ENCODE assay signal across 1 cellular context in genomic region chr20:64070244-64070993, GRCh38.
TF ChIP-seq lines count a peak whose summit lies in the region.

No MANE protein-coding gene starts in this region.

TF ChIP-seq in IMR-90, 13 proteins besides CTCF, POLR2A, EP300 and RAD21:
- no peak for TF ChIP-seq CEBPB (IDR thresholded peaks at IDR 0.05; ENCODE audit: low read depth, low read length)
- no peak for TF ChIP-seq RFX5 (IDR thresholded peaks at IDR 0.05; ENCODE audit: low read depth, low read length)
- no peak for TF ChIP-seq ELK1 (IDR thresholded peaks at IDR 0.05; ENCODE audit: borderline replicate concordance, low read depth, low read length)
